Comparison of ENCODE assay signal across 19 cellular contexts in genomic region chr5:115555084-115555633, GRCh38.
"Had no signal": no experiment of that assay in that cellular context is flagged by ENCODE, and none has a peak within 500 bp of the region (broad histone marks: within the 10 kb centered on the region; RNA-seq: fewer than 3 reads in every experiment).

No MANE protein-coding gene starts in this region.

- H3K27me3 ChIP-seq: spleen, testis, transverse colon had no signal

- H3K27ac ChIP-seq: epithelial cell of prostate, left ventricle myocardium inferior, spleen, testis, transverse colon had no signal

- H3K4me3 ChIP-seq: left ventricle myocardium inferior, spleen, testis, transverse colon had no signal

- H3K36me3 ChIP-seq: left ventricle myocardium inferior, spleen, transverse colon had no signal

- DNase-seq: activated B cell treated with CpG ODN at 0.5 μM for 24 hours; activated CD4-positive, alpha-beta T cell treated with anti-CD3 and anti-CD28 coated beads, Interleukin-2, amount 50 U/mL, for 1 hour; activated CD8-positive, alpha-beta T cell treated with anti-CD3 and anti-CD28 coated beads for 36 hours; activated T-cell treated with anti-CD3 and anti-CD28 coated beads, Interleukin-2, amount 50 U/mL, for 4 hours; dermis blood vessel endothelial cell; effector CD4-positive, alpha-beta T cell; kidney glomerular epithelial cell; left ventricle myocardium inferior; posterior cingulate gyrus; right cardiac atrium; spleen; stimulated activated CD4-positive, alpha-beta T cell treated with anti-CD3 and anti-CD28 coated beads, Interleukin-2, amount 100 ng/mL, for 48 hours; stimulated activated naive CD8-positive, alpha-beta T cell treated with anti-CD3 and anti-CD28 coated beads, Interleukin-15, Interleukin-2, amounts not matched to agents 100 U/mL and 50 U/mL, for 24 hours; T-cell; testis; transverse colon had no signal

- ATAC-seq: activated CD8-positive, alpha-beta T cell treated with anti-CD3 and anti-CD28 coated beads for 36 hours; activated naive CD4-positive, alpha-beta T cell treated with anti-CD3 and anti-CD28 coated beads, Interleukin-2, amount 50 U/mL, for 72 hours; activated T-cell treated with anti-CD3 and anti-CD28 coated beads, Interleukin-2, amount 50 U/mL, for 4 hours; activated T-helper 17 cell treated with anti-CD3 and anti-CD28 coated beads, Interleukin-2, amount 50 U/mL, for 72 hours; right cardiac atrium; stimulated activated naive CD8-positive, alpha-beta T cell treated with anti-CD3 and anti-CD28 coated beads, Interleukin-15, Interleukin-2, amounts not matched to agents 100 U/mL and 50 U/mL, for 24 hours; T-cell had no signal

- H3K9me3 ChIP-seq: left ventricle myocardium inferior, spleen, testis, transverse colon had no signal
